In genomic region chr13:56400774-56401173, GRCh38 we compare ENCODE assay signal across 17 cellular contexts.
DNase-seq lines count a peak whose midpoint lies in the region; ATAC-seq and FAIRE-seq lines count a peak whose summit lies in the region.
"Had no signal": no experiment of that assay in that cellular context is flagged by ENCODE, and none has a peak within 500 bp of the region (broad histone marks: within the 10 kb centered on the region; RNA-seq: fewer than 3 reads in every experiment).

No MANE protein-coding gene starts in this region.

- ATAC-seq in GM18519 (IDR thresholded peaks at IDR 0.05; ENCODE audit: low FRiP score, unreplicated experiment): no peak

- no peak overlapping the region for H3K27ac ChIP-seq in trophoblast cell (ENCODE audit: low read depth, low read length)
- H3K27ac ChIP-seq: 22Rv1, BLaER1, GM23248 had no signal

- H4K12ac ChIP-seq in trophoblast cell (ENCODE audit: low read depth, low read length): no peak overlapping the region

- no peaks in the 10 kb centered on the region for H3K36me3 ChIP-seq in trophoblast cell (ENCODE audit: control insufficient read depth in 1 of 2, insufficient read depth in 2 of 2, low read length in 2 of 2)
- H3K36me3 ChIP-seq: BLaER1 had no signal

- H3K4ac ChIP-seq in trophoblast cell (ENCODE audit: low read depth, low read length): no peak overlapping the region

- no peak overlapping the region for H2BK12ac ChIP-seq in trophoblast cell (ENCODE audit: low read length)

- no peak overlapping the region for H2BK120ac ChIP-seq in trophoblast cell (ENCODE audit: insufficient read depth, low read length, poor library complexity)

- no peak overlapping the region for H3K14ac ChIP-seq in trophoblast cell (ENCODE audit: low read length)

- no peak overlapping the region for H4K8ac ChIP-seq in trophoblast cell (ENCODE audit: low read depth, low read length)

- no peak overlapping the region for H3K18ac ChIP-seq in trophoblast cell (ENCODE audit: low read length)

- no peaks in the 10 kb centered on the region for H3K27me3 ChIP-seq in trophoblast cell (ENCODE audit: insufficient read depth, low read length)
- H3K27me3 ChIP-seq: BLaER1 had no signal

- H3K79me1 ChIP-seq in trophoblast cell (ENCODE audit: low read length): no peaks in the 10 kb centered on the region

- no peak overlapping the region for H3K23ac ChIP-seq in trophoblast cell (ENCODE audit: low read length)

- no peak overlapping the region for H2AFZ ChIP-seq in trophoblast cell (ENCODE audit: insufficient read depth, low read length, poor library complexity)
- H2AFZ ChIP-seq: GM23248 had no signal

- H2AK5ac ChIP-seq in trophoblast cell (ENCODE audit: low read length): no peak overlapping the region

- peaks cover 2% of the 10 kb centered on the region for H3K9me3 ChIP-seq in trophoblast cell (ENCODE audit: insufficient read depth, low read depth, low read length)
- H3K9me3 ChIP-seq: BLaER1 had no signal

- peak; percentile 61 for DNase-seq in DMS 273 (lab: John Stamatoyannopoulos, UW; ENCODE audit: unreplicated experiment)
- DNase-seq in DMS 273 treated with DMSO at 0.1 percent for 48 hours (lab: John Stamatoyannopoulos, UW): no peak
- DNase-seq in cerebellum (ENCODE audit: low spot score): peak; percentile 10
- DNase-seq in trophoblast cell: no peak
- DNase-seq in NCI-H524 treated with DMSO at 0.1 percent for 48 hours (lab: John Stamatoyannopoulos, UW): no peak
- DNase-seq in frontal cortex (ENCODE audit: low spot score in 2 of 2): no peak
- DNase-seq: CD8-positive, alpha-beta memory T cell; DMS79; GM23248; H7; IMR-90; KBM-7 had no signal

- no peak for FAIRE-seq in frontal cortex (lab: Jason Lieb, UNC)
- FAIRE-seq: G401.6, GM12892 had no signal

- no peaks in the 10 kb centered on the region for H3K79me2 ChIP-seq in trophoblast cell (ENCODE audit: control insufficient read depth, insufficient read depth, low read length, poor library complexity)

- H2BK5ac ChIP-seq in trophoblast cell (ENCODE audit: low read depth, low read length, poor library complexity): no peak overlapping the region

- WGBS in trophoblast cell (ENCODE audit: extremely low coverage, insufficient coverage, insufficient read length): no CpG with 5 or more reads among the region's 3 CpGs

- H3K4me1 ChIP-seq in trophoblast cell (ENCODE audit: control insufficient read depth in 1 of 2, insufficient read depth in 2 of 2, low read length in 2 of 2): no peaks in the 10 kb centered on the region
- H3K4me1 ChIP-seq: BLaER1 had no signal

- peak overlapping the region; percentile 48 for H3K4me3 ChIP-seq in trophoblast cell (ENCODE audit: low read depth, low read length)
- H3K4me3 ChIP-seq: BLaER1, GM23248 had no signal

- peak overlapping the region; percentile 53 for H3K9ac ChIP-seq in trophoblast cell (ENCODE audit: low read length)
- H3K9ac ChIP-seq: BLaER1, GM23248 had no signal

- no peak overlapping the region for H3K4me2 ChIP-seq in trophoblast cell (ENCODE audit: low read length)
- H3K4me2 ChIP-seq: BLaER1 had no signal

- no peak overlapping the region for H4K91ac ChIP-seq in trophoblast cell (ENCODE audit: low read depth, low read length)

Comparison
In these comparisons a context has a peak if more than half of its experiments do, and no peak if none do; other contexts are left out.
1. DNase-seq: peak in DMS 273 (single experiment) and cerebellum (single experiment); none in DMS 273 treated with DMSO at 0.1 percent for 48 hours (single experiment), trophoblast cell (0 of 2), NCI-H524 treated with DMSO at 0.1 percent for 48 hours (single experiment) and frontal cortex (0 of 2).